2 cellular contexts compared by ENCODE assay signal in the genomic region with DNA sequence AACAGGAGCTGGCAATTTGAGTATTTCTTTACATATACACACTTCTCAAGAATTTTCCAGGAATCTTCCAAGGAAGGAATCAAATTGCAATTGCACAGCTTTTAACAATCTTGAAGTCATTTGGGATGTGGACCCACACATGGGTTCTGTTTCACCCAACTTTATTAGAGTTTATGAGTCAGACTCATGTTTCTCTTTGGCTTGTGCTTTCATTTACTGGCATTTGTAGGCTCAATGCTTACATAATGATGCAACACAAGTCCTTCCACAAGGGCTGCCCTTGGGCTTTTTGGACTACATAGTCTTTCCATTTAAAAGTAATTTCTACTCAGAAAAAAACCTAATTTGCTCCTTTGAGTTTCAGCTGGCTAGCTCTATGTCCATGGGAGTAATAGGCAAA.
TF ChIP-seq lines count a peak whose summit lies in the region.

No MANE protein-coding gene starts in this region.

TF ChIP-seq in HEK293, 187 proteins besides CTCF, POLR2A, EP300 and RAD21 (continues in another document):
- no peak for TF ChIP-seq ZNF571 (tag by site-specific recombination; IDR thresholded peaks at IDR 0.05)
- TF ChIP-seq, protein P1, sequence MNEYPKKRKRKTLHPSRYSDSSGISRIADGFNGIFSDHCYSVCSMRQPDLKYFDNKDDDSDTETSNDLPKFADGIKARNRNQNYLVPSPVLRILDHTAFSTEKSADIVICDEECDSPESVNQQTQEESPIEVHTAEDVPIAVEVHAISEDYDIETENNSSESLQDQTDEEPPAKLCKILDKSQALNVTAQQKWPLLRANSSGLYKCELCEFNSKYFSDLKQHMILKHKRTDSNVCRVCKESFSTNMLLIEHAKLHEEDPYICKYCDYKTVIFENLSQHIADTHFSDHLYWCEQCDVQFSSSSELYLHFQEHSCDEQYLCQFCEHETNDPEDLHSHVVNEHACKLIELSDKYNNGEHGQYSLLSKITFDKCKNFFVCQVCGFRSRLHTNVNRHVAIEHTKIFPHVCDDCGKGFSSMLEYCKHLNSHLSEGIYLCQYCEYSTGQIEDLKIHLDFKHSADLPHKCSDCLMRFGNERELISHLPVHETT (tag by site-specific recombination; IDR thresholded peaks at IDR 0.05): no peak
- TF ChIP-seq, protein P2, sequence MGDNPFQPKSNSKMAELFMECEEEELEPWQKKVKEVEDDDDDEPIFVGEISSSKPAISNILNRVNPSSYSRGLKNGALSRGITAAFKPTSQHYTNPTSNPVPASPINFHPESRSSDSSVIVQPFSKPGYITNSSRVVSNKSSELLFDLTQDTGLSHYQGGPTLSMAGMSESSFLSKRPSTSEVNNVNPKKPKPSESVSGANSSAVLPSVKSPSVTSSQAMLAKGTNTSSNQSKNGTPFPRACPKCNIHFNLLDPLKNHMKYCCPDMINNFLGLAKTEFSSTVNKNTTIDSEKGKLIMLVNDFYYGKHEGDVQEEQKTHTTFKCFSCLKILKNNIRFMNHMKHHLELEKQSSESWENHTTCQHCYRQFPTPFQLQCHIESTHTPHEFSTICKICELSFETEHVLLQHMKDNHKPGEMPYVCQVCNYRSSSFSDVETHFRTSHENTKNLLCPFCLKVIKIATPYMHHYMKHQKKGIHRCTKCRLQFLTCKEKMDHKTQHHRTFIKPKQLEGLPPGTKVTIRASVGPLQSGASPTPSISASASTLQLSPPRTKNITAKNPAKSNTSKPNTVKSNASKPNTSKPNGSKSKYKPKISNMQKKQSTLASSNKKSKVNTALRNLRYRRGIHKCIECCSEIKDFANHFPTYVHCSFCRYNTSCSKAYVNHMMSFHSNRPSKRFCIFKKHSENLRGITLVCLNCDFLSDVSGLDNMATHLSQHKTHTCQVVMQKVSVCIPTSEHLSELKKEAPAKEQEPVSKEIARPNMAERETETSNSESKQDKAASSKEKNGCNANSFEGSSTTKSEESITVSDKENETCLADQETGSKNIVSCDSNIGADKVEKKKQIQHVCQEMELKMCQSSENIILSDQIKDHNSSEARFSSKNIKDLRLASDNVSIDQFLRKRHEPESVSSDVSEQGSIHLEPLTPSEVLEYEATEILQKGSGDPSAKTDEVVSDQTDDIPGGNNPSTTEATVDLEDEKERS (tag by site-specific recombination; IDR thresholded peaks at IDR 0.05): no peak
- TF ChIP-seq, protein P3, sequence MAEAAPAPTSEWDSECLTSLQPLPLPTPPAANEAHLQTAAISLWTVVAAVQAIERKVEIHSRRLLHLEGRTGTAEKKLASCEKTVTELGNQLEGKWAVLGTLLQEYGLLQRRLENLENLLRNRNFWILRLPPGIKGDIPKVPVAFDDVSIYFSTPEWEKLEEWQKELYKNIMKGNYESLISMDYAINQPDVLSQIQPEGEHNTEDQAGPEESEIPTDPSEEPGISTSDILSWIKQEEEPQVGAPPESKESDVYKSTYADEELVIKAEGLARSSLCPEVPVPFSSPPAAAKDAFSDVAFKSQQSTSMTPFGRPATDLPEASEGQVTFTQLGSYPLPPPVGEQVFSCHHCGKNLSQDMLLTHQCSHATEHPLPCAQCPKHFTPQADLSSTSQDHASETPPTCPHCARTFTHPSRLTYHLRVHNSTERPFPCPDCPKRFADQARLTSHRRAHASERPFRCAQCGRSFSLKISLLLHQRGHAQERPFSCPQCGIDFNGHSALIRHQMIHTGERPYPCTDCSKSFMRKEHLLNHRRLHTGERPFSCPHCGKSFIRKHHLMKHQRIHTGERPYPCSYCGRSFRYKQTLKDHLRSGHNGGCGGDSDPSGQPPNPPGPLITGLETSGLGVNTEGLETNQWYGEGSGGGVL (tag by site-specific recombination; IDR thresholded peaks at IDR 0.05): no peak
- no peak for TF ChIP-seq ZNF670 (tag by site-specific recombination; IDR thresholded peaks at IDR 0.05; ENCODE audit: low read depth)
- TF ChIP-seq ZNF521 (tag by site-specific recombination; IDR thresholded peaks at IDR 0.05): no peak
- TF ChIP-seq ZNF335 (tag by site-specific recombination; conservative IDR thresholded peaks at IDR 0.05): peak; percentile 41; the same call in 1 of the 2 replicates
- no peak for TF ChIP-seq ZNF223 (tag by site-specific recombination; IDR thresholded peaks at IDR 0.05)
- no peak for TF ChIP-seq HOXC10 (CRISPR knock-in tag; IDR thresholded peaks at IDR 0.05)
- no peak for TF ChIP-seq BCL11B (tag by site-specific recombination; IDR thresholded peaks at IDR 0.05; ENCODE audit: low read depth)
- TF ChIP-seq, protein P4, sequence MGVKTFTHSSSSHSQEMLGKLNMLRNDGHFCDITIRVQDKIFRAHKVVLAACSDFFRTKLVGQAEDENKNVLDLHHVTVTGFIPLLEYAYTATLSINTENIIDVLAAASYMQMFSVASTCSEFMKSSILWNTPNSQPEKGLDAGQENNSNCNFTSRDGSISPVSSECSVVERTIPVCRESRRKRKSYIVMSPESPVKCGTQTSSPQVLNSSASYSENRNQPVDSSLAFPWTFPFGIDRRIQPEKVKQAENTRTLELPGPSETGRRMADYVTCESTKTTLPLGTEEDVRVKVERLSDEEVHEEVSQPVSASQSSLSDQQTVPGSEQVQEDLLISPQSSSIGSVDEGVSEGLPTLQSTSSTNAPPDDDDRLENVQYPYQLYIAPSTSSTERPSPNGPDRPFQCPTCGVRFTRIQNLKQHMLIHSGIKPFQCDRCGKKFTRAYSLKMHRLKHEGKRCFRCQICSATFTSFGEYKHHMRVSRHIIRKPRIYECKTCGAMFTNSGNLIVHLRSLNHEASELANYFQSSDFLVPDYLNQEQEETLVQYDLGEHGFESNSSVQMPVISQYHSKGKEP (tag by site-specific recombination; IDR thresholded peaks at IDR 0.05): 0 out of 2 replicates have a peak, but pooled peaks have one; percentile 34
- TF ChIP-seq, protein P5, sequence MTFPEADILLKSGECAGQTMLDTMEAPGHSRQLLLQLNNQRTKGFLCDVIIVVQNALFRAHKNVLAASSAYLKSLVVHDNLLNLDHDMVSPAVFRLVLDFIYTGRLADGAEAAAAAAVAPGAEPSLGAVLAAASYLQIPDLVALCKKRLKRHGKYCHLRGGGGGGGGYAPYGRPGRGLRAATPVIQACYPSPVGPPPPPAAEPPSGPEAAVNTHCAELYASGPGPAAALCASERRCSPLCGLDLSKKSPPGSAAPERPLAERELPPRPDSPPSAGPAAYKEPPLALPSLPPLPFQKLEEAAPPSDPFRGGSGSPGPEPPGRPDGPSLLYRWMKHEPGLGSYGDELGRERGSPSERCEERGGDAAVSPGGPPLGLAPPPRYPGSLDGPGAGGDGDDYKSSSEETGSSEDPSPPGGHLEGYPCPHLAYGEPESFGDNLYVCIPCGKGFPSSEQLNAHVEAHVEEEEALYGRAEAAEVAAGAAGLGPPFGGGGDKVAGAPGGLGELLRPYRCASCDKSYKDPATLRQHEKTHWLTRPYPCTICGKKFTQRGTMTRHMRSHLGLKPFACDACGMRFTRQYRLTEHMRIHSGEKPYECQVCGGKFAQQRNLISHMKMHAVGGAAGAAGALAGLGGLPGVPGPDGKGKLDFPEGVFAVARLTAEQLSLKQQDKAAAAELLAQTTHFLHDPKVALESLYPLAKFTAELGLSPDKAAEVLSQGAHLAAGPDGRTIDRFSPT (tag by site-specific recombination; IDR thresholded peaks at IDR 0.05): no peak
- TF ChIP-seq SCRT1 (tag by site-specific recombination; IDR thresholded peaks at IDR 0.05; ENCODE audit: borderline replicate concordance): no peak
- no peak for TF ChIP-seq ZNF155 (tag by site-specific recombination; IDR thresholded peaks at IDR 0.05)
- no peak for TF ChIP-seq SETDB1 (IDR thresholded peaks at IDR 0.05; ENCODE audit: insufficient read length, low read length)

TF ChIP-seq in WTC11, 78 proteins besides CTCF, POLR2A, EP300 and RAD21:
- TF ChIP-seq, protein P6, sequence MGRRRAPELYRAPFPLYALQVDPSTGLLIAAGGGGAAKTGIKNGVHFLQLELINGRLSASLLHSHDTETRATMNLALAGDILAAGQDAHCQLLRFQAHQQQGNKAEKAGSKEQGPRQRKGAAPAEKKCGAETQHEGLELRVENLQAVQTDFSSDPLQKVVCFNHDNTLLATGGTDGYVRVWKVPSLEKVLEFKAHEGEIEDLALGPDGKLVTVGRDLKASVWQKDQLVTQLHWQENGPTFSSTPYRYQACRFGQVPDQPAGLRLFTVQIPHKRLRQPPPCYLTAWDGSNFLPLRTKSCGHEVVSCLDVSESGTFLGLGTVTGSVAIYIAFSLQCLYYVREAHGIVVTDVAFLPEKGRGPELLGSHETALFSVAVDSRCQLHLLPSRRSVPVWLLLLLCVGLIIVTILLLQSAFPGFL (CRISPR knock-in tag; IDR thresholded peaks at IDR 0.05; ENCODE audit: borderline replicate concordance): no peak
- TF ChIP-seq, protein P7, sequence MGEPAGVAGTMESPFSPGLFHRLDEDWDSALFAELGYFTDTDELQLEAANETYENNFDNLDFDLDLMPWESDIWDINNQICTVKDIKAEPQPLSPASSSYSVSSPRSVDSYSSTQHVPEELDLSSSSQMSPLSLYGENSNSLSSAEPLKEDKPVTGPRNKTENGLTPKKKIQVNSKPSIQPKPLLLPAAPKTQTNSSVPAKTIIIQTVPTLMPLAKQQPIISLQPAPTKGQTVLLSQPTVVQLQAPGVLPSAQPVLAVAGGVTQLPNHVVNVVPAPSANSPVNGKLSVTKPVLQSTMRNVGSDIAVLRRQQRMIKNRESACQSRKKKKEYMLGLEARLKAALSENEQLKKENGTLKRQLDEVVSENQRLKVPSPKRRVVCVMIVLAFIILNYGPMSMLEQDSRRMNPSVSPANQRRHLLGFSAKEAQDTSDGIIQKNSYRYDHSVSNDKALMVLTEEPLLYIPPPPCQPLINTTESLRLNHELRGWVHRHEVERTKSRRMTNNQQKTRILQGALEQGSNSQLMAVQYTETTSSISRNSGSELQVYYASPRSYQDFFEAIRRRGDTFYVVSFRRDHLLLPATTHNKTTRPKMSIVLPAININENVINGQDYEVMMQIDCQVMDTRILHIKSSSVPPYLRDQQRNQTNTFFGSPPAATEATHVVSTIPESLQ (CRISPR knock-in tag; IDR thresholded peaks at IDR 0.05): no peak
- TF ChIP-seq, protein P8, sequence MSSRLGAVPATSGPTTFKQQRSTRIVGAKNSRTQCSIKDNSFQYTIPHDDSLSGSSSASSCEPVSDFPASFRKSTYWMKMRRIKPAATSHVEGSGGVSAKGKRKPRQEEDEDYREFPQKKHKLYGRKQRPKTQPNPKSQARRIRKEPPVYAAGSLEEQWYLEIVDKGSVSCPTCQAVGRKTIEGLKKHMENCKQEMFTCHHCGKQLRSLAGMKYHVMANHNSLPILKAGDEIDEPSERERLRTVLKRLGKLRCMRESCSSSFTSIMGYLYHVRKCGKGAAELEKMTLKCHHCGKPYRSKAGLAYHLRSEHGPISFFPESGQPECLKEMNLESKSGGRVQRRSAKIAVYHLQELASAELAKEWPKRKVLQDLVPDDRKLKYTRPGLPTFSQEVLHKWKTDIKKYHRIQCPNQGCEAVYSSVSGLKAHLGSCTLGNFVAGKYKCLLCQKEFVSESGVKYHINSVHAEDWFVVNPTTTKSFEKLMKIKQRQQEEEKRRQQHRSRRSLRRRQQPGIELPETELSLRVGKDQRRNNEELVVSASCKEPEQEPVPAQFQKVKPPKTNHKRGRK (CRISPR knock-in tag; IDR thresholded peaks at IDR 0.05; ENCODE audit: borderline replicate concordance): no peak
- peak; percentile 64 for TF ChIP-seq GABPB1 (CRISPR knock-in tag; IDR thresholded peaks at IDR 0.05)
- TF ChIP-seq TEAD4 (CRISPR knock-in tag; IDR thresholded peaks at IDR 0.05): no peak
